Comparison of ENCODE assay signal across 8 cellular contexts in genomic region chr11:72039108-72039850, GRCh38. TPM values are rescaled to one million over a fixed set of nuclear protein-coding genes. Genes with fewer than 3 reads are reported as not detected.
A peak's percentile ranks its signal among the peaks of the same experiment; 100 is the strongest.
DNase-seq lines count a peak whose midpoint lies in the region; ATAC-seq and TF ChIP-seq lines count a peak whose summit lies in the region.

No MANE protein-coding gene starts in this region.

- peak overlapping the region; percentile 66 for H3K4me3 ChIP-seq in OCI-LY7 (ENCODE audit: low read depth, low read length, poor library complexity, severe bottlenecking)
- H3K4me3 ChIP-seq in fibroblast of lung (replicated peaks in 1 of 4; ENCODE audit: control extremely low read depth in 1 of 4, insufficient read depth in 1 of 4, low read depth in 3 of 4, low read length in 4 of 4) = peak overlapping the region; percentile 47 to 96 (median 76)
- peak overlapping the region; percentile 80 for H3K4me3 ChIP-seq in parathyroid adenoma (ENCODE audit: low read depth, low read length)

- H3K36me3 ChIP-seq in OCI-LY7 (ENCODE audit: insufficient read depth, low read length) (peaks cover 23% of the 10 kb centered on the region), fibroblast of lung (ENCODE audit: control insufficient read depth, insufficient read depth, low read length) (no peaks in the 10 kb centered on the region), parathyroid adenoma (ENCODE audit: control insufficient read depth, insufficient read depth, low read length) (no peaks in the 10 kb centered on the region)

- no peaks in the 10 kb centered on the region for H3K9me3 ChIP-seq in CD4-positive, alpha-beta T cell (ENCODE audit: control insufficient read depth, low read length)
- no peaks in the 10 kb centered on the region for H3K9me3 ChIP-seq in OCI-LY7 (ENCODE audit: low read length)
- no peaks in the 10 kb centered on the region for H3K9me3 ChIP-seq in fibroblast of lung (ENCODE audit: control insufficient read depth, insufficient read depth, low read depth, low read length)
- H3K9me3 ChIP-seq in parathyroid adenoma (ENCODE audit: control insufficient read depth, low read length) = no peaks in the 10 kb centered on the region

- DNase-seq in CD4-positive, alpha-beta T cell = peak in 1 of 10 experiments; percentile 3
- DNase-seq in OCI-LY7 (ENCODE audit: low spot score) (peak; percentile 62), fibroblast of lung (ENCODE audit: low read depth in 2 of 2) (peak; percentile 28 to 81), GM10248 (ENCODE audit: extremely low spot score) (no peak), SKM-1 treated with dmso at 0.1 percent for 144 hours (lab: John Stamatoyannopoulos, UW; ENCODE audit: unreplicated experiment) (no peak)
- no peak for DNase-seq in activated CD4-positive, alpha-beta T cell treated with anti-CD3 and anti-CD28 coated beads for 48 hours
- DNase-seq in activated T-cell treated with anti-CD3 and anti-CD28 coated beads, Interleukin-2, amount 50 U/mL, for 4 hours = no peak

- intact Hi-C loops in CD4-positive, alpha-beta T cell (cut with DNase I, micrococcal nuclease) = no loop called here
- intact Hi-C loops in OCI-LY7 (cut with micrococcal nuclease; ENCODE audit: unreplicated experiment) = no loop called here

- peak overlapping the region; percentile 91 for H3K27ac ChIP-seq in CD4-positive, alpha-beta T cell (ENCODE audit: low read depth, low read length)
- H3K27ac ChIP-seq in OCI-LY7 (ENCODE audit: low read depth, low read length, poor library complexity, severe bottlenecking) = peak overlapping the region; percentile 84
- peak overlapping the region; percentile 92 for H3K27ac ChIP-seq in fibroblast of lung (ENCODE audit: insufficient read depth, low read length)
- H3K27ac ChIP-seq in parathyroid adenoma = peak overlapping the region; percentile 99

- H3K27me3 Mint-ChIP-seq in CD4-positive, alpha-beta T cell = no peaks in the 10 kb centered on the region
- no peaks in the 10 kb centered on the region for H3K27me3 Mint-ChIP-seq in activated T-cell treated with anti-CD3 and anti-CD28 coated beads, Interleukin-2, amount 50 U/mL, for 4 hours (ENCODE audit: low read depth)

- no peaks in the 10 kb centered on the region for H3K9me2 ChIP-seq in OCI-LY7 (ENCODE audit: insufficient read depth, low read length)

- POLR2A ChIA-PET in CD4-positive, alpha-beta T cell (lab: Charles Lee) = interaction anchor here (1.2 to 5.4 kb wide), 20 partner anchors 9 to 395 kb away, joined by 4 to 52 read pairs (median 12); partner anchors contain the start of genes ANAPC15, CLPB, IL18BP and LAMTOR1
- POLR2A ChIA-PET in OCI-LY7 (lab: Charles Lee) = interaction anchor here (0.6 to 1.9 kb wide), 11 partner anchors 9 to 193 kb away, joined by 3 to 8 read pairs (median 4); partner anchors contain the start of gene ANAPC15
- POLR2A ChIA-PET in GM10248 (lab: Yijun Ruan, JAX) = interaction anchor here (0.5 to 1.6 kb wide), 3 partner anchors 9 to 24 kb away, joined by 3 read pairs; no protein-coding TSS in a partner anchor

- H2AFZ ChIP-seq in OCI-LY7 (ENCODE audit: low read length) = no peak overlapping the region
- no peak overlapping the region for H2AFZ ChIP-seq in fibroblast of lung (ENCODE audit: low read length)
- H2AFZ ChIP-seq in parathyroid adenoma = no peak overlapping the region

- H4K20me1 ChIP-seq in OCI-LY7 (ENCODE audit: insufficient read depth, low read length) (peaks cover 34% of the 10 kb centered on the region), fibroblast of lung (ENCODE audit: control insufficient read depth, extremely low read depth, insufficient read depth, low read length) (no peaks in the 10 kb centered on the region)

- peaks cover 23% of the 10 kb centered on the region for H3K36me3 Mint-ChIP-seq in CD4-positive, alpha-beta T cell (ENCODE audit: low read depth)
- peaks cover 3% of the 10 kb centered on the region for H3K36me3 Mint-ChIP-seq in activated T-cell treated with anti-CD3 and anti-CD28 coated beads, Interleukin-2, amount 50 U/mL, for 4 hours (ENCODE audit: insufficient read depth)

- H3K4me2 ChIP-seq in OCI-LY7 (ENCODE audit: low read length) (peak overlapping the region; percentile 90), fibroblast of lung (ENCODE audit: extremely low read depth, insufficient read depth, low read length) (peak overlapping the region; percentile 97), parathyroid adenoma (ENCODE audit: low read length) (peak overlapping the region; percentile 88)

- TF ChIP-seq CTCF in CD4-positive, alpha-beta T cell (IDR thresholded peaks at IDR 0.05) = no peak
- no peak for TF ChIP-seq CTCF in OCI-LY7 (conservative IDR thresholded peaks at IDR 0.05; ENCODE audit: low read length)
- no peak for TF ChIP-seq CTCF in fibroblast of lung (conservative IDR thresholded peaks at IDR 0.05 in 1 of 2, IDR thresholded peaks at IDR 0.05 in 1 of 2; ENCODE audit: low read depth in 1 of 2, low read length in 2 of 2)
- TF ChIP-seq CTCF in parathyroid adenoma (IDR thresholded peaks at IDR 0.05) = no peak
- no peak for TF ChIP-seq CTCF in GM10248 (IDR thresholded peaks at IDR 0.05; ENCODE audit: control extremely low read depth, extremely low read depth, low read depth, missing control alignments)

- H3K27me3 ChIP-seq in CD4-positive, alpha-beta T cell (ENCODE audit: control insufficient read depth, insufficient read depth, low read length) = no peaks in the 10 kb centered on the region
- H3K27me3 ChIP-seq in fibroblast of lung (ENCODE audit: control insufficient read depth, insufficient read depth, low read length) = no peaks in the 10 kb centered on the region
- no peaks in the 10 kb centered on the region for H3K27me3 ChIP-seq in parathyroid adenoma (ENCODE audit: control insufficient read depth, insufficient read depth, low read length)

- H3K9ac ChIP-seq in fibroblast of lung (ENCODE audit: insufficient read depth, low read length) (peak overlapping the region; percentile 79), parathyroid adenoma (peak overlapping the region; percentile 28)

- no TSS peak for BruUV-seq in OCI-LY7 (replicated peaks; lab: Mats Ljungman, UMichigan)

- CTCF ChIA-PET in CD4-positive, alpha-beta T cell (lab: Charles Lee) = interaction anchor here (1.6 to 4.5 kb wide), 3 partner anchors 13 to 52 kb away, joined by 5 to 56 read pairs (median 24); no protein-coding TSS in a partner anchor
- CTCF ChIA-PET in OCI-LY7 (lab: Charles Lee; ENCODE audit: unreplicated experiment) = interaction anchor here (0.9 to 1.8 kb wide), 5 partner anchors 8 to 144 kb away, joined by 3 to 7 read pairs (median 4); no protein-coding TSS in a partner anchor
- CTCF ChIA-PET in GM10248 (lab: Yijun Ruan, JAX) = interaction anchor here (0.8 to 14.3 kb wide), 12 partner anchors 8 to 105 kb away, joined by 3 to 159 read pairs (median 6); no protein-coding TSS in a partner anchor

- ATAC-seq in CD4-positive, alpha-beta T cell (ENCODE audit: poor library complexity) = no peak
- ATAC-seq in activated T-cell treated with anti-CD3 and anti-CD28 coated beads, Interleukin-2, amount 50 U/mL, for 4 hours = no peak

- no peaks in the 10 kb centered on the region for H3K9me3 Mint-ChIP-seq in CD4-positive, alpha-beta T cell
- H3K9me3 Mint-ChIP-seq in activated T-cell treated with anti-CD3 and anti-CD28 coated beads, Interleukin-2, amount 50 U/mL, for 4 hours = no peaks in the 10 kb centered on the region

- H3K79me2 ChIP-seq in OCI-LY7 (ENCODE audit: insufficient read depth, low read depth, low read length) (peaks cover 52% of the 10 kb centered on the region; the same call in 1 of the 2 replicates), fibroblast of lung (ENCODE audit: control insufficient read depth, insufficient read depth, low read length) (peaks cover 73% of the 10 kb centered on the region), parathyroid adenoma (peaks cover 50% of the 10 kb centered on the region)

- H3K4me3 Mint-ChIP-seq in CD4-positive, alpha-beta T cell = no peak overlapping the region
- no peak overlapping the region for H3K4me3 Mint-ChIP-seq in activated T-cell treated with anti-CD3 and anti-CD28 coated beads, Interleukin-2, amount 50 U/mL, for 4 hours

- H3K27ac Mint-ChIP-seq in CD4-positive, alpha-beta T cell = no peak overlapping the region

- peaks cover 46% of the 10 kb centered on the region for H3K4me1 Mint-ChIP-seq in CD4-positive, alpha-beta T cell (ENCODE audit: low read depth)
- H3K4me1 Mint-ChIP-seq in activated T-cell treated with anti-CD3 and anti-CD28 coated beads, Interleukin-2, amount 50 U/mL, for 4 hours (ENCODE audit: low read depth) = peaks cover 41% of the 10 kb centered on the region

- H3K4me1 ChIP-seq in OCI-LY7 (ENCODE audit: insufficient read depth, low read length, poor library complexity, severe bottlenecking) (peaks cover 72% of the 10 kb centered on the region), fibroblast of lung (ENCODE audit: control insufficient read depth, extremely low read depth, insufficient read depth, low read length) (peaks cover 18% of the 10 kb centered on the region), parathyroid adenoma (peaks cover 30% of the 10 kb centered on the region)

RNA-seq across cellular contexts. Expression of gene IL18BP, which starts 40.6 kb away (rescaled TPM):
- 10 to 100 TPM; 14.7 to 16.8 TPM for total RNA-seq in CD4-positive, alpha-beta T cell
- 4.2 and 5.7 TPM in 2 replicates for total RNA-seq in OCI-LY7 (2014; rRNA removed; shearing (Covaris generic))
- 10.3 and 12.4 TPM in 2 replicates for total RNA-seq in OCI-LY7 (2022)
- 1.5 and 2.5 TPM in 2 replicates for total RNA-seq in fibroblast of lung
- 2.5 and 5.3 TPM in 2 replicates for polyA plus RNA-seq in fibroblast of lung
- 4.0 and 17.7 TPM in 2 replicates for polyA plus RNA-seq in fibroblast of lung (2012)
- polyA minus RNA-seq in fibroblast of lung (ENCODE audit: low replicate concordance) = 9.6 and 21.6 TPM in 2 replicates
- total RNA-seq in activated T-cell treated with anti-CD3 and anti-CD28 coated beads, Interleukin-2, amount 50 U/mL, for 4 hours = 1 to 10 TPM; 7.9 to 9.8 (median 9.3) TPM

RNA-seq across cellular contexts. Expression of gene NUMA1, which starts 41.1 kb away (rescaled TPM):
- total RNA-seq in CD4-positive, alpha-beta T cell = 100 to 1,000 TPM; 191 to 197 TPM
- total RNA-seq in OCI-LY7 (2014; rRNA removed; shearing (Covaris generic)) = 159 and 160 TPM in 2 replicates
- total RNA-seq in OCI-LY7 (2022) (148 and 172 TPM in 2 replicates), fibroblast of lung (190 and 247 TPM in 2 replicates)
- 59.0 and 61.6 TPM in 2 replicates for polyA plus RNA-seq in fibroblast of lung
- 81.1 and 84.5 TPM in 2 replicates for polyA plus RNA-seq in fibroblast of lung (2012)
- polyA minus RNA-seq in fibroblast of lung (ENCODE audit: low replicate concordance) = 259 and 321 TPM in 2 replicates
- total RNA-seq in activated T-cell treated with anti-CD3 and anti-CD28 coated beads, Interleukin-2, amount 50 U/mL, for 4 hours = 10 to 100 TPM; 80.8 to 90.6 (median 85.3) TPM

RNA-seq across cellular contexts. Expression of gene LRRC51, which starts 41.4 kb away (rescaled TPM):
- 1 to 10 TPM in 1 of 2 experiments, under 1 TPM in 1; 0.87 to 1.1 TPM for total RNA-seq in CD4-positive, alpha-beta T cell
- total RNA-seq in OCI-LY7 (2014; rRNA removed; shearing (Covaris generic)) = 15.3 and 21.1 TPM in 2 replicates
- 9.9 and 10.8 TPM in 2 replicates for total RNA-seq in OCI-LY7 (2022)
- 5.0 and 5.4 TPM in 2 replicates for total RNA-seq in fibroblast of lung
- 6.9 and 8.9 TPM in 2 replicates for polyA plus RNA-seq in fibroblast of lung
- 9.0 and 9.9 TPM in 2 replicates for polyA plus RNA-seq in fibroblast of lung (2012)
- polyA minus RNA-seq in fibroblast of lung (ENCODE audit: low replicate concordance) = 6.2 and 10.5 TPM in 2 replicates
- total RNA-seq in activated T-cell treated with anti-CD3 and anti-CD28 coated beads, Interleukin-2, amount 50 U/mL, for 4 hours = 1 to 10 TPM; 3.3 to 7.7 (median 7.3) TPM

Comparison
In these comparisons a context has a peak if more than half of its experiments do, and no peak if none do; other contexts are left out.
1. DNase-seq: peak in OCI-LY7 (single experiment) and fibroblast of lung (2 of 2); none in activated CD4-positive, alpha-beta T cell treated with anti-CD3 and anti-CD28 coated beads for 48 hours (single experiment), GM10248 (single experiment), activated T-cell treated with anti-CD3 and anti-CD28 coated beads, Interleukin-2, amount 50 U/mL, for 4 hours (single experiment) and SKM-1 treated with dmso at 0.1 percent for 144 hours (single experiment).
2. Peak in every context shown above with its lines, with median percentiles within 50 percentile points of each other: H3K27ac ChIP-seq, H3K4me2 ChIP-seq and H3K4me3 ChIP-seq.